1 cellular context compared by ENCODE assay signal in the genomic region with DNA sequence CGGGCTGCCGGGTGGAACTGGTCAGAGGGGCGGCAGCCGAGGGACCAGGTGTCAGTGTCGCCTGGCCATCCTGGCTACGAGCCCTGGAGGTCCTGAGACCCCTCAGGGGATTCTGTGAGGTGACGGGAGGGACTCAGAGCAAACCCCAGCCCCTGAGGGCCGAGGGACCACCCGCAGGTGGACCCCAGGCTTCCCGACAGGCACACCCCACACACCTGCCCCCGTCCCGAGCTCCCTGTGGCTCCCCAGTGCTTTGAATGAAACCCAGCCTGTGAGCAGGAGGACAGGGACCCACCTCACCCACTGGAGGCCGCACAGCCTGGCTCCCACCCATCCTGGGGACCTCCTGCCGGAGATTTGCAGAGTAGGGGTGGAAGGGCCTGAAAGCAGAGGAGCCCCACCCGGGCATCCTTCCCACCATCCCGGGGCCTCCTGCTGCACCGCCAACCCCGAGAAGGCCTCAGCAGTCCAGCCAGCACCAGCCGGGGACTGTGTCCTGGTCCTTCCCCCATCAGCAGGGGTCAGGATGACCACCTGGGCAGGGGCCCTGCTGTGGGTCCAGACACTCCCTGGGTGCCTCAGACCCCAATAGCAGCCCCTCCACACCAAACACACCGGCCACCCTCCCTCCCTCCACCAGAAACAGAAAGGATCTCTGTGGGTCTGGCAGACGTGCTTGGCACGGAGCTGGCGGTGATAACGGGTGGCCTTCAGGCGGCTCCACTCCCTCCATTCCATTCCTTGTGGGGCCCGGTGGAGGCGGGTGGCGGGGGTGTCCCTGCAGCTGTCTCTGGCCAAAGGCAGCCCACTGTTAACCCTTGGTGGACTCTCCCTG.
TF ChIP-seq lines count a peak whose summit lies in the region.

No MANE protein-coding gene starts in this region.

TF ChIP-seq in IMR-90, 13 proteins besides CTCF, POLR2A, EP300 and RAD21:
- TF ChIP-seq MAZ (IDR thresholded peaks at IDR 0.05; ENCODE audit: borderline replicate concordance, low read depth, low read length) (no peak), USF2 (IDR thresholded peaks at IDR 0.05; ENCODE audit: low read depth, low read length) (no peak), CHD1 (IDR thresholded peaks at IDR 0.05; ENCODE audit: low read depth, low read length) (no peak), BHLHE40 (IDR thresholded peaks at IDR 0.05; ENCODE audit: low read depth, low read length) (no peak), NFE2L2 (IDR thresholded peaks at IDR 0.05; ENCODE audit: low read depth, low read length) (no peak), SMC3 (IDR thresholded peaks at IDR 0.05; ENCODE audit: low read depth, low read length) (no peak), ELK1 (IDR thresholded peaks at IDR 0.05; ENCODE audit: borderline replicate concordance, low read depth, low read length) (no peak), MXI1 (IDR thresholded peaks at IDR 0.05; ENCODE audit: borderline replicate concordance, low read depth, low read length) (no peak)
